In the genomic region with DNA sequence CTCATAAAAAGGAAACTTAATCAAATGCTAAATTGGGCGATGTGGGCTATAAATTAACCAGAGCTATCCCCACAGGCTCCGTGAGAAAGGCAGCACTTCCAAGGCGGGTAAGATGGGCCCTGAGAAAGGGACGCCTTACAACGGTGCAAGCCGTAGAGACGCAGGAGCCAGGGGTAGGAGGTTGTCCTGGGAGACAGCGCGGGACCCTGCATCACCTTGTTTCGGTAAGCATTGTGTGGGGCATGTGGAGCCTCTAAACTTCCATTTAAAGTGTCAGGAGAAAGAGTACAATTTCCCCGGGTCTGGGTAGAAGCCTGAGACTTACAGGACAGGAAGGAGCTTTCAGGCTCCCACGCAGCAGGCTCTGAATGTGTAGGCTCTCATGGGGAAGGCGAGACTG, we compare ENCODE assay signal across 8 cellular contexts. TPM values are rescaled to one million over a fixed set of nuclear protein-coding genes. Genes with fewer than 3 reads are reported as not detected.
DNase-seq lines count a peak whose midpoint lies in the region; ATAC-seq, FAIRE-seq and TF ChIP-seq lines count a peak whose summit lies in the region.

No MANE protein-coding gene starts in this region.

- peak overlapping the region; percentile 95 for H3K4me3 Mint-ChIP-seq in T-helper 1 cell treated with Interleukin-12 subunit alpha and Interleukin-12 subunit beta and Interleukin-4 antibody, amounts not matched to agents 30 μg/mL and 1 μg/mL, for 36 hours
- peak overlapping the region; percentile 94 for H3K4me3 Mint-ChIP-seq in activated naive CD8-positive, alpha-beta T cell treated with anti-CD3 and anti-CD28 coated beads for 36 hours

- peak overlapping the region; percentile 49 to 71 for H3K4me3 ChIP-seq in kidney (ENCODE audit: low read length in 2 of 2)

- no peaks in the 10 kb centered on the region for H3K36me3 ChIP-seq in kidney (ENCODE audit: control insufficient read depth in 1 of 2, insufficient read depth in 2 of 2, low read length in 2 of 2)

- H3K36me3 Mint-ChIP-seq in T-helper 1 cell treated with Interleukin-12 subunit alpha and Interleukin-12 subunit beta and Interleukin-4 antibody, amounts not matched to agents 30 μg/mL and 1 μg/mL, for 36 hours (ENCODE audit: low read depth) = no peaks in the 10 kb centered on the region
- H3K36me3 Mint-ChIP-seq in activated naive CD8-positive, alpha-beta T cell treated with anti-CD3 and anti-CD28 coated beads for 36 hours = no peaks in the 10 kb centered on the region

- TF ChIP-seq CTCF in kidney (IDR thresholded peaks at IDR 0.05; ENCODE audit: borderline replicate concordance, extremely low read depth, insufficient read depth) = no peak

- H3K4me1 Mint-ChIP-seq in T-helper 1 cell treated with Interleukin-12 subunit alpha and Interleukin-12 subunit beta and Interleukin-4 antibody, amounts not matched to agents 30 μg/mL and 1 μg/mL, for 36 hours (ENCODE audit: low read depth) = peaks cover 24% of the 10 kb centered on the region
- peaks cover 31% of the 10 kb centered on the region for H3K4me1 Mint-ChIP-seq in activated naive CD8-positive, alpha-beta T cell treated with anti-CD3 and anti-CD28 coated beads for 36 hours

- H3K9ac ChIP-seq in kidney (ENCODE audit: low read length in 2 of 2) = peak overlapping the region in 1 of 2 donors; percentile 24

- H3K27me3 Mint-ChIP-seq in T-helper 1 cell treated with Interleukin-12 subunit alpha and Interleukin-12 subunit beta and Interleukin-4 antibody, amounts not matched to agents 30 μg/mL and 1 μg/mL, for 36 hours (ENCODE audit: low read depth) = peaks cover 4% of the 10 kb centered on the region
- H3K27me3 Mint-ChIP-seq in activated naive CD8-positive, alpha-beta T cell treated with anti-CD3 and anti-CD28 coated beads for 36 hours = no peaks in the 10 kb centered on the region

- H3K9me3 Mint-ChIP-seq in T-helper 1 cell treated with Interleukin-12 subunit alpha and Interleukin-12 subunit beta and Interleukin-4 antibody, amounts not matched to agents 30 μg/mL and 1 μg/mL, for 36 hours = no peaks in the 10 kb centered on the region
- H3K9me3 Mint-ChIP-seq in activated naive CD8-positive, alpha-beta T cell treated with anti-CD3 and anti-CD28 coated beads for 36 hours = no peaks in the 10 kb centered on the region

- H3K4me1 ChIP-seq in kidney (ENCODE audit: control insufficient read depth in 1 of 2, insufficient read depth in 1 of 2, low read depth in 1 of 2, low read length in 2 of 2) = peaks cover 23 to 37% of the 10 kb centered on the region in 2 donors

- no peaks in the 10 kb centered on the region for H3K9me3 ChIP-seq in kidney (ENCODE audit: control insufficient read depth in 1 of 2, low read length in 2 of 2)

- H3K27ac ChIP-seq in kidney (ENCODE audit: low read depth in 2 of 2, low read length in 2 of 2) (peak overlapping the region in 1 of 2 donors; percentile 91), substantia nigra (ENCODE audit: low read depth, low read length, poor library complexity, severe bottlenecking) (peak overlapping the region; percentile 63)

- no peak for DNase-seq in T-helper 1 cell
- DNase-seq in activated naive CD8-positive, alpha-beta T cell treated with anti-CD3 and anti-CD28 coated beads for 36 hours = peak; percentile 12
- no peak for DNase-seq in kidney
- no peak for DNase-seq in substantia nigra (lab: John Stamatoyannopoulos, UW)

- intact Hi-C loops in kidney (cut with DNase I) = no loop called here

- no peak for FAIRE-seq in kidney (lab: Jason Lieb, UNC)

- peak overlapping the region; percentile 97 for H3K27ac Mint-ChIP-seq in T-helper 1 cell treated with Interleukin-12 subunit alpha and Interleukin-12 subunit beta and Interleukin-4 antibody, amounts not matched to agents 30 μg/mL and 1 μg/mL, for 36 hours
- H3K27ac Mint-ChIP-seq in activated naive CD8-positive, alpha-beta T cell treated with anti-CD3 and anti-CD28 coated beads for 36 hours = peak overlapping the region; percentile 99

- ATAC-seq in HG03280 (IDR thresholded peaks at IDR 0.05; ENCODE audit: unreplicated experiment) = no peak
- ATAC-seq in esophagus mucosa = no peak
- no peak for ATAC-seq in GM21529 (IDR thresholded peaks at IDR 0.05; ENCODE audit: unreplicated experiment)

RNA-seq across cellular contexts. Expression of a gene that starts 1.2 kb away (rescaled TPM):
- total RNA-seq in activated naive CD8-positive, alpha-beta T cell treated with anti-CD3 and anti-CD28 coated beads for 36 hours = 10 to 100 TPM; 15.3 to 17.5 TPM
- total RNA-seq in kidney (28.4 TPM), esophagus mucosa (18.7 TPM)
- polyA plus RNA-seq in kidney (ENCODE audit: insufficient read depth, low read depth, low replicate concordance) = 1.8 TPM

RNA-seq across cellular contexts. Expression of a gene that starts 30.7 kb away (rescaled TPM):
- total RNA-seq in activated naive CD8-positive, alpha-beta T cell treated with anti-CD3 and anti-CD28 coated beads for 36 hours = 10 to 100 TPM in 1 of 2 experiments, 1 to 10 TPM in 1; 8.4 to 11.0 TPM
- 24.2 TPM for total RNA-seq in kidney
- 6.4 TPM for polyA plus RNA-seq in kidney (ENCODE audit: insufficient read depth, low read depth, low replicate concordance)
- total RNA-seq in esophagus mucosa = 10.8 TPM

RNA-seq across cellular contexts. Expression of a gene that starts 49.7 kb away (rescaled TPM):
- 1 to 10 TPM; 3.5 to 4.0 TPM for total RNA-seq in activated naive CD8-positive, alpha-beta T cell treated with anti-CD3 and anti-CD28 coated beads for 36 hours
- total RNA-seq in kidney (5.2 TPM), esophagus mucosa (2.2 TPM)
- polyA plus RNA-seq in kidney (ENCODE audit: insufficient read depth, low read depth, low replicate concordance) = 5.5 TPM
